In genomic region chr6:49522710-49523593, GRCh38 we compare ENCODE assay signal across 2 cellular contexts.
TF ChIP-seq lines count a peak whose summit lies in the region.

No MANE protein-coding gene starts in this region.

TF ChIP-seq in K562, 482 proteins besides CTCF, POLR2A, EP300 and RAD21:
- peak; percentile 54 for TF ChIP-seq MEIS2 (IDR thresholded peaks at IDR 0.05; ENCODE audit: partially characterized antibody)
- TF ChIP-seq, protein P1, sequence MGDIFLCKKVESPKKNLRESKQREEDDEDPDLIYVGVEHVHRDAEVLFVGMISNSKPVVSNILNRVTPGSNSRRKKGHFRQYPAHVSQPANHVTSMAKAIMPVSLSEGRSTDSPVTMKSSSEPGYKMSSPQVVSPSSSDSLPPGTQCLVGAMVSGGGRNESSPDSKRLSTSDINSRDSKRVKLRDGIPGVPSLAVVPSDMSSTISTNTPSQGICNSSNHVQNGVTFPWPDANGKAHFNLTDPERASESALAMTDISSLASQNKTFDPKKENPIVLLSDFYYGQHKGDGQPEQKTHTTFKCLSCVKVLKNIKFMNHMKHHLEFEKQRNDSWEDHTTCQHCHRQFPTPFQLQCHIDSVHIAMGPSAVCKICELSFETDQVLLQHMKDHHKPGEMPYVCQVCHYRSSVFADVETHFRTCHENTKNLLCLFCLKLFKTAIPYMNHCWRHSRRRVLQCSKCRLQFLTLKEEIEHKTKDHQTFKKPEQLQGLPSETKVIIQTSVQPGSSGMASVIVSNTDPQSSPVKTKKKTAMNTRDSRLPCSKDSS (IDR thresholded peaks at IDR 0.05; ENCODE audit: low read depth, partially characterized antibody) = no peak

TF ChIP-seq in HEK293T, 16 proteins besides CTCF, POLR2A, EP300 and RAD21:
- no peak for TF ChIP-seq BHLHE40 (IDR thresholded peaks at IDR 0.05; ENCODE audit: borderline replicate concordance)
- TF ChIP-seq NFRKB (IDR thresholded peaks at IDR 0.05) = no peak
- no peak for TF ChIP-seq CTBP1 (IDR thresholded peaks at IDR 0.05; ENCODE audit: borderline replicate concordance)
- no peak for TF ChIP-seq TARDBP (IDR thresholded peaks at IDR 0.05)
- no peak for TF ChIP-seq LEF1 (IDR thresholded peaks at IDR 0.05; ENCODE audit: borderline replicate concordance)
- no peak for TF ChIP-seq ELF4 (IDR thresholded peaks at IDR 0.05)
- TF ChIP-seq HDGF (IDR thresholded peaks at IDR 0.05; ENCODE audit: borderline replicate concordance) = no peak
- no peak for TF ChIP-seq SUZ12 (IDR thresholded peaks at IDR 0.05)
- TF ChIP-seq FOXK2 (IDR thresholded peaks at IDR 0.05) = no peak
- no peak for TF ChIP-seq PKNOX1 (IDR thresholded peaks at IDR 0.05)
- no peak for TF ChIP-seq SP1 (IDR thresholded peaks at IDR 0.05)
- TF ChIP-seq L3MBTL2 (conservative IDR thresholded peaks at IDR 0.05) = no peak
- no peak for TF ChIP-seq ZNF384 (IDR thresholded peaks at IDR 0.05)
- TF ChIP-seq ARNT (IDR thresholded peaks at IDR 0.05) = no peak
- TF ChIP-seq FOXA1 (IDR thresholded peaks at IDR 0.05) = no peak
- no peak for TF ChIP-seq FOXM1 (IDR thresholded peaks at IDR 0.05; ENCODE audit: borderline replicate concordance)
